ENCODE assay signal across 8 cellular contexts in genomic region chr19:926595-927043, GRCh38. TPM values are rescaled to one million over a fixed set of nuclear protein-coding genes. Genes with fewer than 3 reads are reported as not detected.
DNase-seq lines count a peak whose midpoint lies in the region; ATAC-seq and TF ChIP-seq lines count a peak whose summit lies in the region.

No MANE protein-coding gene starts in this region.

- no peak overlapping the region for H4K8ac ChIP-seq in neuronal stem cell (ENCODE audit: low read depth, low read length)

- no CpG with 5 or more reads among the region's 35 CpGs for WGBS in neuronal stem cell (ENCODE audit: extremely low coverage in 2 of 2, insufficient read length in 2 of 2, insufficient replicate concordance in 1 of 2), 2 donors

- H3K4ac ChIP-seq in neuronal stem cell (ENCODE audit: low read length) = no peak overlapping the region

- no peak for ATAC-seq in CD4-positive, CD25-positive, alpha-beta regulatory T cell (ENCODE audit: low read depth in 2 of 2)
- ATAC-seq in GM18868 (IDR thresholded peaks at IDR 0.05; ENCODE audit: unreplicated experiment) = no peak

- H2BK12ac ChIP-seq in neuronal stem cell (ENCODE audit: low read length) = no peak overlapping the region

- peaks cover 11% of the 10 kb centered on the region for H3K27me3 Mint-ChIP-seq in CD4-positive, CD25-positive, alpha-beta regulatory T cell
- peaks cover 4% of the 10 kb centered on the region for H3K27me3 Mint-ChIP-seq in HFFc6 (ENCODE audit: insufficient read depth)

- no peak overlapping the region for H3K14ac ChIP-seq in neuronal stem cell (ENCODE audit: low read length)

- peaks cover 10% of the 10 kb centered on the region for H3K79me1 ChIP-seq in neuronal stem cell (ENCODE audit: low read depth, low read length)

- H2BK120ac ChIP-seq in neuronal stem cell (ENCODE audit: low read depth, low read length) = peak overlapping the region; percentile 81

- peak overlapping the region; percentile 26 for H3K4me3 ChIP-seq in CD4-positive, CD25-positive, alpha-beta regulatory T cell (ENCODE audit: low read depth, low read length)
- H3K4me3 ChIP-seq in WI38 (ENCODE audit: low read depth, low read length) (peak overlapping the region; percentile 88), fibroblast of pulmonary artery (replicated peaks; ENCODE audit: low read depth, low read length) (peak overlapping the region; percentile 79), neuronal stem cell (ENCODE audit: low read length in 2 of 2) (peak overlapping the region; percentile 97 to 98)

- H3K9me3 Mint-ChIP-seq in CD4-positive, CD25-positive, alpha-beta regulatory T cell = peaks cover 0 to 3% (median 0%) of the 10 kb centered on the region in 7 donors
- H3K9me3 Mint-ChIP-seq in HFFc6 = no peaks in the 10 kb centered on the region

- H3K27ac ChIP-seq in CD4-positive, CD25-positive, alpha-beta regulatory T cell (ENCODE audit: insufficient read depth, low read length, poor library complexity, severe bottlenecking) = peak overlapping the region; percentile 33
- H3K27ac ChIP-seq in neuronal stem cell (replicated peaks; ENCODE audit: low read length) = peak overlapping the region; percentile 63

- no peak overlapping the region for H3K27ac Mint-ChIP-seq in CD4-positive, CD25-positive, alpha-beta regulatory T cell
- H3K27ac Mint-ChIP-seq in HFFc6 = peak overlapping the region; percentile 66

- peaks cover 0 to 22% (median 6%) of the 10 kb centered on the region in 4 donors for H3K4me1 Mint-ChIP-seq in CD4-positive, CD25-positive, alpha-beta regulatory T cell
- H3K4me1 Mint-ChIP-seq in HFFc6 (ENCODE audit: low read depth) = peaks cover 5% of the 10 kb centered on the region; the same call in 1 of the 2 replicates

- H3K36me3 ChIP-seq in CD4-positive, CD25-positive, alpha-beta regulatory T cell (ENCODE audit: control insufficient read depth, insufficient read depth, low read length) = no peaks in the 10 kb centered on the region
- peaks cover 12 to 30% of the 10 kb centered on the region in 2 donors for H3K36me3 ChIP-seq in neuronal stem cell (replicated peaks in 1 of 2; ENCODE audit: control insufficient read depth in 2 of 2, insufficient read depth in 2 of 2, low read length in 2 of 2)

- H4K91ac ChIP-seq in neuronal stem cell (ENCODE audit: low read depth, low read length, poor library complexity) = no peak overlapping the region

- H3K4me3 Mint-ChIP-seq in CD4-positive, CD25-positive, alpha-beta regulatory T cell = peak overlapping the region; percentile 73 to 85 (median 84)
- H3K4me3 Mint-ChIP-seq in HFFc6 = peak overlapping the region; percentile 87

- DNase-seq in CD4-positive, CD25-positive, alpha-beta regulatory T cell = peak in 1 of 3 donors; percentile 71
- no peak for DNase-seq in HFFc6
- DNase-seq in fibroblast of pulmonary artery (ENCODE audit: low read depth) = peak; percentile 53
- DNase-seq in neuronal stem cell (ENCODE audit: low spot score) = no peak
- no peak for DNase-seq in GDM1 (lab: John Stamatoyannopoulos, UW)
- DNase-seq in NCI-H524 treated with DMSO at 0.1 percent for 48 hours (lab: John Stamatoyannopoulos, UW) = no peak

- H3K9ac ChIP-seq in neuronal stem cell (ENCODE audit: low read depth, low read length, poor library complexity) = no peak overlapping the region

- no peaks in the 10 kb centered on the region for H3K27me3 ChIP-seq in CD4-positive, CD25-positive, alpha-beta regulatory T cell (ENCODE audit: control insufficient read depth, insufficient read depth, low read length)
- peaks cover 0 to 2% (median 0%) of the 10 kb centered on the region in 3 experiments for H3K27me3 ChIP-seq in neuronal stem cell (ENCODE audit: control insufficient read depth in 3 of 3, insufficient read depth in 3 of 3, low read depth in 1 of 3, low read length in 3 of 3)

- peak overlapping the region; percentile 49 for H2BK15ac ChIP-seq in neuronal stem cell (ENCODE audit: low read length)

- peak overlapping the region; percentile 97 for H2AFZ ChIP-seq in neuronal stem cell (ENCODE audit: low read length)

- peak overlapping the region; percentile 99 for H2AK5ac ChIP-seq in neuronal stem cell (ENCODE audit: low read depth, low read length)

- no peaks in the 10 kb centered on the region for H3K36me3 Mint-ChIP-seq in CD4-positive, CD25-positive, alpha-beta regulatory T cell
- H3K36me3 Mint-ChIP-seq in HFFc6 (ENCODE audit: low read depth) = peaks cover under 1% of the 10 kb centered on the region; the same call in 1 of the 2 replicates

- no peak overlapping the region for H3K23ac ChIP-seq in neuronal stem cell (ENCODE audit: low read depth, low read length, poor library complexity)

- peak overlapping the region; percentile 80 for H3K4me2 ChIP-seq in neuronal stem cell (ENCODE audit: insufficient read depth, low read length, poor library complexity, severe bottlenecking)

- H3K18ac ChIP-seq in neuronal stem cell (ENCODE audit: low read length) = peak overlapping the region; percentile 91

- H3K9me3 ChIP-seq in CD4-positive, CD25-positive, alpha-beta regulatory T cell (ENCODE audit: control insufficient read depth in 2 of 2, low read length in 2 of 2) = no peaks in the 10 kb centered on the region
- H3K9me3 ChIP-seq in neuronal stem cell (replicated peaks in 1 of 2; ENCODE audit: control insufficient read depth in 2 of 2, insufficient read depth in 1 of 2, low read depth in 1 of 2, low read length in 2 of 2) = no peaks in the 10 kb centered on the region

- H2BK5ac ChIP-seq in neuronal stem cell (ENCODE audit: low read length) = peak overlapping the region; percentile 98

- TF ChIP-seq CTCF in HFFc6 (IDR thresholded peaks at IDR 0.05) = no peak
- no peak for TF ChIP-seq CTCF in WI38 (IDR thresholded peaks at IDR 0.05; ENCODE audit: low read depth, low read length)
- no peak for TF ChIP-seq CTCF in fibroblast of pulmonary artery (IDR thresholded peaks at IDR 0.05; ENCODE audit: low read length, missing control alignments)

- H3K4me1 ChIP-seq in CD4-positive, CD25-positive, alpha-beta regulatory T cell (ENCODE audit: control insufficient read depth, insufficient read depth, low read length, poor library complexity, severe bottlenecking) = peaks cover 23% of the 10 kb centered on the region
- peaks cover 7 to 10% of the 10 kb centered on the region in 2 donors for H3K4me1 ChIP-seq in neuronal stem cell (ENCODE audit: control insufficient read depth in 2 of 2, insufficient read depth in 1 of 2, low read depth in 1 of 2, low read length in 2 of 2)

RNA-seq across cellular contexts. Expression of gene ARID3A, which starts 0.8 kb away (rescaled TPM):
- 14.4 TPM for total RNA-seq in CD4-positive, CD25-positive, alpha-beta regulatory T cell
- 1 to 10 TPM in 2 of 4 donors, under 1 TPM in 2; 0.63 to 1.4 (median 0.99) TPM for polyA plus RNA-seq in CD4-positive, CD25-positive, alpha-beta regulatory T cell
- 10 to 100 TPM; 35.1 to 44.2 (median 38.4) TPM for total RNA-seq in HFFc6 (2021; fragmentation: NEBNext Ultra II Directional; extraction: Animal tissue kit (Norgen Biotek cat#: 25700))
- 61.6 TPM for polyA plus RNA-seq in neuronal stem cell (2013, experiment 1 of 2)
- polyA plus RNA-seq in neuronal stem cell (2013, experiment 2 of 2) = 65.4 TPM

RNA-seq across cellular contexts. Expression of gene KISS1R, which starts 9.5 kb away (rescaled TPM):
- total RNA-seq in CD4-positive, CD25-positive, alpha-beta regulatory T cell = 0.86 TPM
- 1 to 10 TPM in 1 of 4 donors, under 1 TPM in 2, not detected in 1; 0.21 to 1.2 (median 0.48) TPM for polyA plus RNA-seq in CD4-positive, CD25-positive, alpha-beta regulatory T cell
- total RNA-seq in HFFc6 (2021; fragmentation: NEBNext Ultra II Directional; extraction: Animal tissue kit (Norgen Biotek cat#: 25700)) = not detected
- 0.29 TPM for polyA plus RNA-seq in neuronal stem cell (2013, experiment 1 of 2)
- polyA plus RNA-seq in neuronal stem cell (2013, experiment 2 of 2) = 0.39 TPM

RNA-seq across cellular contexts. Expression of gene R3HDM4, which starts 13.6 kb away (rescaled TPM):
- total RNA-seq in CD4-positive, CD25-positive, alpha-beta regulatory T cell = 266 TPM
- polyA plus RNA-seq in CD4-positive, CD25-positive, alpha-beta regulatory T cell = 100 to 1,000 TPM; 249 to 283 (median 267) TPM
- total RNA-seq in HFFc6 (2021; fragmentation: NEBNext Ultra II Directional; extraction: Animal tissue kit (Norgen Biotek cat#: 25700)) = 10 to 100 TPM; 41.9 to 53.4 (median 45.9) TPM
- polyA plus RNA-seq in neuronal stem cell (2013, experiment 1 of 2) = 52.8 TPM
- polyA plus RNA-seq in neuronal stem cell (2013, experiment 2 of 2) = 52.4 TPM

RNA-seq across cellular contexts. Expression of gene RNU6-9, which starts 33.3 kb away (rescaled TPM):
- not detected for total RNA-seq in CD4-positive, CD25-positive, alpha-beta regulatory T cell
- polyA plus RNA-seq in CD4-positive, CD25-positive, alpha-beta regulatory T cell = not detected
- total RNA-seq in HFFc6 (2021; fragmentation: NEBNext Ultra II Directional; extraction: Animal tissue kit (Norgen Biotek cat#: 25700)) = not detected
- not detected for polyA plus RNA-seq in neuronal stem cell (2013, experiment 1 of 2)
- not detected for polyA plus RNA-seq in neuronal stem cell (2013, experiment 2 of 2)

RNA-seq across cellular contexts. Expression of gene MED16, which starts 33.6 kb away (rescaled TPM):
- total RNA-seq in CD4-positive, CD25-positive, alpha-beta regulatory T cell = 71.5 TPM
- polyA plus RNA-seq in CD4-positive, CD25-positive, alpha-beta regulatory T cell = 10 to 100 TPM; 61.9 to 91.7 (median 81.4) TPM
- 10 to 100 TPM; 58.1 to 91.0 (median 70.9) TPM for total RNA-seq in HFFc6 (2021; fragmentation: NEBNext Ultra II Directional; extraction: Animal tissue kit (Norgen Biotek cat#: 25700))
- polyA plus RNA-seq in neuronal stem cell (2013, experiment 1 of 2) = 33.3 TPM
- 32.9 TPM for polyA plus RNA-seq in neuronal stem cell (2013, experiment 2 of 2)

Comparison
In these comparisons a context has a peak if more than half of its experiments do, and no peak if none do; other contexts are left out.
1. H3K4me3 ChIP-seq: peak in every context shown above with its lines; median percentile 98 in neuronal stem cell; 88 in WI38; 79 in fibroblast of pulmonary artery; 26 in CD4-positive, CD25-positive, alpha-beta regulatory T cell.